1 cellular context compared by ENCODE assay signal in the genomic region with DNA sequence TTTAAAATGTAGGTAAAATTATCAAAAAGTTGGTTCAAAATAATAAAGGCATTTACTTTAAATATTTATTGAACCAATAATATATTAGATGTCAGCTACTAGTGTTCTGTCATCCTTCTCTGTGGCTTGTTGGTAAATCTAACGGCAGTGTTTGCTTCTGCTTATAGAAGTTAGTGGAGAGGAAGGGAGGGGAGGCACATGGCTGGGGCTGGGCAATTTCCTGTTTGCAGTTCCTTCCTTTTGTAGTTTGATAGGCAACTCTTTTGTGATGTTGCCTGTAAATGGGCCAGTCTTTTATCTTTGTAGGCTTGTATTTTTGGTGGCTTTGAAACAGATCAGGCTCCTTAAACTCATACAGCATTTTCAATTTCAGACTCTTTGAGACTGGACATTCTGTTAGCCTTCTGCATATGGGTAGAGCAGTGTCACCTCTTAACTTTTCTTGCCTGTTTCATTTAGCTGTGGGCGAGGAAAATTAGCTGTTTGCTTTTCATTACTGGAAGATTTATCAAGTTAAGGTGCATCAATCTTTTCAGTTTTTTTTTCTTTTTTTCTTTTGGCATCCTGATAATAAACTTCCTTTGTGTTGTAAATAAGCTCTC.
TF ChIP-seq lines count a peak whose summit lies in the region.

No MANE protein-coding gene starts in this region.

TF ChIP-seq in HepG2, 621 proteins besides CTCF, POLR2A, EP300 and RAD21 (continued from another document):
- TF ChIP-seq PAF1 (CRISPR knock-in tag; IDR thresholded peaks at IDR 0.05) (no peak), ZNF10 (CRISPR knock-in tag; IDR thresholded peaks at IDR 0.05; ENCODE audit: borderline replicate concordance, low read depth) (no peak), ELF3 (CRISPR knock-in tag; IDR thresholded peaks at IDR 0.05) (peak; percentile 50; the same call in 1 of the 2 replicates), ZBTB8A (CRISPR knock-in tag; IDR thresholded peaks at IDR 0.05; ENCODE audit: borderline replicate concordance, low read depth) (no peak), ZNF207 (IDR thresholded peaks at IDR 0.05; ENCODE audit: borderline replicate concordance) (no peak), ZMAT3 (CRISPR knock-in tag; conservative IDR thresholded peaks at IDR 0.05) (no peak), GABPA (IDR thresholded peaks at IDR 0.05; ENCODE audit: low read depth, low read length) (no peak), GABPA (CRISPR knock-in tag; IDR thresholded peaks at IDR 0.05; ENCODE audit: low read depth) (peak; percentile 64), ETV5 (CRISPR knock-in tag; IDR thresholded peaks at IDR 0.05; ENCODE audit: borderline replicate concordance) (peak; percentile 62; the same call in 1 of the 2 replicates), MBNL3 (CRISPR knock-in tag; conservative IDR thresholded peaks at IDR 0.05) (no peak), ZNF552 (CRISPR knock-in tag; IDR thresholded peaks at IDR 0.05; ENCODE audit: borderline replicate concordance) (no peak), ZNF12 (CRISPR knock-in tag; IDR thresholded peaks at IDR 0.05) (no peak), SIN3A (IDR thresholded peaks at IDR 0.05; ENCODE audit: borderline replicate concordance, low read depth, low read length) (no peak), KMT2A (CRISPR knock-in tag; IDR thresholded peaks at IDR 0.05) (no peak), SAP130 (CRISPR knock-in tag; IDR thresholded peaks at IDR 0.05; ENCODE audit: low read depth) (peak; percentile 51; the same call in 1 of the 2 replicates)
- TF ChIP-seq, protein P1, sequence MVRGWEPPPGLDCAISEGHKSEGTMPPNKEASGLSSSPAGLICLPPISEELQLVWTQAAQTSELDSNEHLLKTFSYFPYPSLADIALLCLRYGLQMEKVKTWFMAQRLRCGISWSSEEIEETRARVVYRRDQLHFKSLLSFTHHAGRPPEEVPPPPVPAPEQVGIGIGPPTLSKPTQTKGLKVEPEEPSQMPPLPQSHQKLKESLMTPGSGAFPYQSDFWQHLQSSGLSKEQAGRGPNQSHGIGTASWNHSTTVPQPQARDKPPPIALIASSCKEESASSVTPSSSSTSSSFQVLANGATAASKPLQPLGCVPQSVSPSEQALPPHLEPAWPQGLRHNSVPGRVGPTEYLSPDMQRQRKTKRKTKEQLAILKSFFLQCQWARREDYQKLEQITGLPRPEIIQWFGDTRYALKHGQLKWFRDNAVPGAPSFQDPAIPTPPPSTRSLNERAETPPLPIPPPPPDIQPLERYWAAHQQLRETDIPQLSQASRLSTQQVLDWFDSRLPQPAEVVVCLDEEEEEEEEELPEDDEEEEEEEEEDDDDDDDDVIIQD (CRISPR knock-in tag; IDR thresholded peaks at IDR 0.05; ENCODE audit: low read depth): peak; percentile 46; the same call in 1 of the 2 replicates
- TF ChIP-seq, protein P2, sequence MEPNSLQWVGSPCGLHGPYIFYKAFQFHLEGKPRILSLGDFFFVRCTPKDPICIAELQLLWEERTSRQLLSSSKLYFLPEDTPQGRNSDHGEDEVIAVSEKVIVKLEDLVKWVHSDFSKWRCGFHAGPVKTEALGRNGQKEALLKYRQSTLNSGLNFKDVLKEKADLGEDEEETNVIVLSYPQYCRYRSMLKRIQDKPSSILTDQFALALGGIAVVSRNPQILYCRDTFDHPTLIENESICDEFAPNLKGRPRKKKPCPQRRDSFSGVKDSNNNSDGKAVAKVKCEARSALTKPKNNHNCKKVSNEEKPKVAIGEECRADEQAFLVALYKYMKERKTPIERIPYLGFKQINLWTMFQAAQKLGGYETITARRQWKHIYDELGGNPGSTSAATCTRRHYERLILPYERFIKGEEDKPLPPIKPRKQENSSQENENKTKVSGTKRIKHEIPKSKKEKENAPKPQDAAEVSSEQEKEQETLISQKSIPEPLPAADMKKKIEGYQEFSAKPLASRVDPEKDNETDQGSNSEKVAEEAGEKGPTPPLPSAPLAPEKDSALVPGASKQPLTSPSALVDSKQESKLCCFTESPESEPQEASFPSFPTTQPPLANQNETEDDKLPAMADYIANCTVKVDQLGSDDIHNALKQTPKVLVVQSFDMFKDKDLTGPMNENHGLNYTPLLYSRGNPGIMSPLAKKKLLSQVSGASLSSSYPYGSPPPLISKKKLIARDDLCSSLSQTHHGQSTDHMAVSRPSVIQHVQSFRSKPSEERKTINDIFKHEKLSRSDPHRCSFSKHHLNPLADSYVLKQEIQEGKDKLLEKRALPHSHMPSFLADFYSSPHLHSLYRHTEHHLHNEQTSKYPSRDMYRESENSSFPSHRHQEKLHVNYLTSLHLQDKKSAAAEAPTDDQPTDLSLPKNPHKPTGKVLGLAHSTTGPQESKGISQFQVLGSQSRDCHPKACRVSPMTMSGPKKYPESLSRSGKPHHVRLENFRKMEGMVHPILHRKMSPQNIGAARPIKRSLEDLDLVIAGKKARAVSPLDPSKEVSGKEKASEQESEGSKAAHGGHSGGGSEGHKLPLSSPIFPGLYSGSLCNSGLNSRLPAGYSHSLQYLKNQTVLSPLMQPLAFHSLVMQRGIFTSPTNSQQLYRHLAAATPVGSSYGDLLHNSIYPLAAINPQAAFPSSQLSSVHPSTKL (CRISPR knock-in tag; IDR thresholded peaks at IDR 0.05): peak; percentile 28; the same call in 1 of the 2 replicates
- TF ChIP-seq, protein P3, sequence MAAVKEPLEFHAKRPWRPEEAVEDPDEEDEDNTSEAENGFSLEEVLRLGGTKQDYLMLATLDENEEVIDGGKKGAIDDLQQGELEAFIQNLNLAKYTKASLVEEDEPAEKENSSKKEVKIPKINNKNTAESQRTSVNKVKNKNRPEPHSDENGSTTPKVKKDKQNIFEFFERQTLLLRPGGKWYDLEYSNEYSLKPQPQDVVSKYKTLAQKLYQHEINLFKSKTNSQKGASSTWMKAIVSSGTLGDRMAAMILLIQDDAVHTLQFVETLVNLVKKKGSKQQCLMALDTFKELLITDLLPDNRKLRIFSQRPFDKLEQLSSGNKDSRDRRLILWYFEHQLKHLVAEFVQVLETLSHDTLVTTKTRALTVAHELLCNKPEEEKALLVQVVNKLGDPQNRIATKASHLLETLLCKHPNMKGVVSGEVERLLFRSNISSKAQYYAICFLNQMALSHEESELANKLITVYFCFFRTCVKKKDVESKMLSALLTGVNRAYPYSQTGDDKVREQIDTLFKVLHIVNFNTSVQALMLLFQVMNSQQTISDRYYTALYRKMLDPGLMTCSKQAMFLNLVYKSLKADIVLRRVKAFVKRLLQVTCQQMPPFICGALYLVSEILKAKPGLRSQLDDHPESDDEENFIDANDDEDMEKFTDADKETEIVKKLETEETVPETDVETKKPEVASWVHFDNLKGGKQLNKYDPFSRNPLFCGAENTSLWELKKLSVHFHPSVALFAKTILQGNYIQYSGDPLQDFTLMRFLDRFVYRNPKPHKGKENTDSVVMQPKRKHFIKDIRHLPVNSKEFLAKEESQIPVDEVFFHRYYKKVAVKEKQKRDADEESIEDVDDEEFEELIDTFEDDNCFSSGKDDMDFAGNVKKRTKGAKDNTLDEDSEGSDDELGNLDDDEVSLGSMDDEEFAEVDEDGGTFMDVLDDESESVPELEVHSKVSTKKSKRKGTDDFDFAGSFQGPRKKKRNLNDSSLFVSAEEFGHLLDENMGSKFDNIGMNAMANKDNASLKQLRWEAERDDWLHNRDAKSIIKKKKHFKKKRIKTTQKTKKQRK (IDR thresholded peaks at IDR 0.05; ENCODE audit: low read length): no peak
- TF ChIP-seq, protein P4, sequence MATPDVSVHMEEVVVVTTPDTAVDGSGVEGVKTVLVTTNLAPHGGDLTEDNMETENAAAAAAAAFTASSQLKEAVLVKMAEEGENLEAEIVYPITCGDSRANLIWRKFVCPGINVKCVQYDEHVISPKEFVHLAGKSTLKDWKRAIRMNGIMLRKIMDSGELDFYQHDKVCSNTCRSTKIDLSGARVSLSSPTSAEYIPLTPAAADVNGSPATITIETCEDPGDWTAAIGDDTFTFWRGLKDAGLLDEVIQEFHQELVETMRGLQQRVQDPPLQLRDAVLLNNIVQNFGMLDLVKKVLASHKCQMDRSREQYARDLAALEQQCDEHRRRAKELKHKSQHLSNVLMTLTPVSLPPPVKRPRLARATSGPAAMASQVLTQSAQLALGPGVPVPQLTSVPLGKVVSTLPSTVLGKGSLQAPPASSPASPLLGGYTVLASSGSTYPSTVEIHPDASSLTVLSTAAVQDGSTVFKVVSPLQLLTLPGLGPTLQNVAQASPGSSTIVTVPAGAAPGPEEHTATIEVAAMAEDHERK (CRISPR knock-in tag; IDR thresholded peaks at IDR 0.05; ENCODE audit: low read depth): no peak
